Comparison of ENCODE assay signal across 10 cellular contexts in genomic region chr22:41524283-41524682, GRCh38. TPM values are rescaled to one million over a fixed set of nuclear protein-coding genes. Genes with fewer than 3 reads are reported as not detected.
DNase-seq lines count a peak whose midpoint lies in the region; ATAC-seq, FAIRE-seq and TF ChIP-seq lines count a peak whose summit lies in the region.
"Had no signal": no experiment of that assay in that cellular context is flagged by ENCODE, and none has a peak within 500 bp of the region (broad histone marks: within the 10 kb centered on the region; RNA-seq: fewer than 3 reads in every experiment).

No MANE protein-coding gene starts in this region.

- H3K27me3 Mint-ChIP-seq in GM23338 (ENCODE audit: insufficient read depth, low read depth, poor library complexity), result peaks cover 39% of the 10 kb centered on the region

- WGBS in adrenal gland, 4 donors, result 24 to 32% (median 28%) methylated on average over 10 to 12 of the region's 12 CpGs
- WGBS in small intestine, 3 donors, result 52 to 65% (median 61%) methylated on average over 12 of the region's 12 CpGs

- H3K36me3 Mint-ChIP-seq in GM23338 (ENCODE audit: low read depth), result peaks cover 50% of the 10 kb centered on the region

- H3K27me3 ChIP-seq in GM23338 (ENCODE audit: insufficient read depth) (no peaks in the 10 kb centered on the region), adrenal gland (no peaks in the 10 kb centered on the region), small intestine (ENCODE audit: control insufficient read depth in 2 of 2, insufficient read depth in 2 of 2, low read length in 2 of 2) (no peaks in the 10 kb centered on the region)

- H3K36me3 ChIP-seq in GM23338 (ENCODE audit: insufficient read depth) (peaks cover 13% of the 10 kb centered on the region; the same call in 1 of the 2 replicates), adrenal gland (replicated peaks in 1 of 2) (peaks cover 0 to 56% of the 10 kb centered on the region in 2 donors), small intestine (ENCODE audit: control insufficient read depth in 2 of 2, insufficient read depth in 2 of 2, low read length in 2 of 2) (peaks cover 23 to 44% of the 10 kb centered on the region in 2 donors)

- H3K9me3 ChIP-seq in adrenal gland (replicated peaks in 1 of 3) (no peaks in the 10 kb centered on the region), small intestine (ENCODE audit: control insufficient read depth, low read depth) (no peaks in the 10 kb centered on the region)

- H3K4me2 ChIP-seq in GM23338, result no peak overlapping the region

- H3K9me3 Mint-ChIP-seq in GM23338, result no peaks in the 10 kb centered on the region

- H3K4me1 Mint-ChIP-seq in GM23338, result no peaks in the 10 kb centered on the region; the same call in 2 of the 3 replicates

- no peak overlapping the region for H2AFZ ChIP-seq in GM23338

- H3K27ac ChIP-seq in GM23338 (ENCODE audit: low read depth) (0 out of 2 replicates have a peak overlapping the region, but pooled peaks have one; percentile 74), adrenal gland (peak overlapping the region; percentile 34 to 94 (median 90)), small intestine (ENCODE audit: low read depth in 1 of 2, low read length in 1 of 2) (peak overlapping the region; percentile 56 to 87)

- intact Hi-C loops in adrenal gland (cut with DNase I) (no loop called here), left ventricle myocardium superior (cut with micrococcal nuclease) (no loop called here)

- TF ChIP-seq CTCF in GM23338 (conservative IDR thresholded peaks at IDR 0.05; ENCODE audit: low read depth in 2 of 2), result no peak
- TF ChIP-seq CTCF in adrenal gland (IDR thresholded peaks at IDR 0.05), result peak in 1 of 6 experiments; percentile 21

- no peak for TF ChIP-seq POLR2A in adrenal gland (IDR thresholded peaks at IDR 0.05)

- no peak for FAIRE-seq in small intestine (lab: Jason Lieb, UNC)
- FAIRE-seq: keratinocyte had no signal

- no peak overlapping the region for H3K4me3 Mint-ChIP-seq in GM23338

- ATAC-seq in GM23338 (no peak), left ventricle myocardium superior (peak; percentile 54)

- H4K20me1 ChIP-seq in GM23338 (replicated peaks; ENCODE audit: insufficient read depth), result peaks cover 8% of the 10 kb centered on the region

- H3K4me1 ChIP-seq in GM23338 (ENCODE audit: insufficient read depth) (no peaks in the 10 kb centered on the region), adrenal gland (replicated peaks in 1 of 2) (peaks cover 16 to 43% of the 10 kb centered on the region in 2 donors), small intestine (ENCODE audit: control insufficient read depth in 2 of 2, insufficient read depth in 1 of 2, low read depth in 1 of 2, low read length in 1 of 2) (no peaks in the 10 kb centered on the region)

- H3K9me2 ChIP-seq in GM23338 (ENCODE audit: insufficient read depth), result no peaks in the 10 kb centered on the region

- H3K27ac Mint-ChIP-seq in GM23338, result peak overlapping the region; percentile 59; the same call in 1 of the 2 replicates

- H3K4me3 ChIP-seq in GM23338 (no peak overlapping the region), adrenal gland (no peak overlapping the region), small intestine (ENCODE audit: low read depth in 1 of 2, low read length in 2 of 2) (no peak overlapping the region)

- no peaks in the 10 kb centered on the region for H3K79me2 ChIP-seq in GM23338 (replicated peaks; ENCODE audit: insufficient read depth)

- no peak for DNase-seq in GM23338 (ENCODE audit: low spot score)
- peak; percentile 70 to 93 (median 87) for DNase-seq in adrenal gland
- DNase-seq in left ventricle myocardium superior, result peak; percentile 85
- DNase-seq in small intestine, result no peak
- no peak for DNase-seq in SKM-1 (lab: John Stamatoyannopoulos, UW; ENCODE audit: unreplicated experiment)
- no peak for DNase-seq in islet precursor cell
- DNase-seq in A172 (ENCODE audit: low spot score), result no peak
- no peak for DNase-seq in NCI-H82 (lab: John Stamatoyannopoulos, UW)
- DNase-seq: NCI-H774 had no signal

- H3F3A ChIP-seq in GM23338 (replicated peaks; ENCODE audit: low read depth), result peaks cover 30% of the 10 kb centered on the region

TF ChIP-seq in GM23338, 12 proteins besides CTCF, POLR2A, EP300 and RAD21 (continues in another document):
- TF ChIP-seq JUNB (IDR thresholded peaks at IDR 0.05; ENCODE audit: unreplicated experiment) (no peak), REST (IDR thresholded peaks at IDR 0.05; ENCODE audit: unreplicated experiment) (no peak), ZNF114 (CRISPR knock-in tag; IDR thresholded peaks at IDR 0.05) (no peak), EZH2 (IDR thresholded peaks at IDR 0.05; ENCODE audit: low read depth, unreplicated experiment) (no peak), ETS1 (IDR thresholded peaks at IDR 0.05) (no peak), POLR2AphosphoS5 (IDR thresholded peaks at IDR 0.05; ENCODE audit: low read depth) (no peak), EZH2phosphoT487 (IDR thresholded peaks at IDR 0.05; ENCODE audit: unreplicated experiment) (no peak)

RNA-seq across cellular contexts. Expression of gene POLR3H, which starts 20.0 kb away (rescaled TPM):
- 18.6 and 19.0 TPM in 2 replicates for total RNA-seq in GM23338 (2014; rRNA removed; shearing (Covaris generic))
- 26.5 and 28.7 TPM in 2 replicates for polyA plus RNA-seq in GM23338 (2016; fragmentation: Nextera tagmentation; extraction: Ambion mirVana)
- total RNA-seq in adrenal gland, result 10 to 100 TPM; 18.7 to 92.6 (median 41.8) TPM
- 10 to 100 TPM; 45.1 to 61.5 (median 53.6) TPM for polyA plus RNA-seq in adrenal gland
- total RNA-seq in left ventricle myocardium superior, result 17.9 TPM
- polyA plus RNA-seq in small intestine, result 10 to 100 TPM in 1 of 3 donors, 1 to 10 TPM in 2; 2.7 to 18.2 (median 7.8) TPM
- total RNA-seq in A172 (2014; rRNA removed; shearing (Covaris generic)), result 11.8 and 27.8 TPM in 2 replicates

RNA-seq across cellular contexts. Expression of gene CSDC2, which starts 36.5 kb away (rescaled TPM):
- 0.35 and 0.47 TPM in 2 replicates for total RNA-seq in GM23338 (2014; rRNA removed; shearing (Covaris generic))
- polyA plus RNA-seq in GM23338 (2016; fragmentation: Nextera tagmentation; extraction: Ambion mirVana), result 0.45 and 0.50 TPM in 2 replicates
- 100 to 1,000 TPM in 7 of 8 donors, 10 to 100 TPM in 1; 81.5 to 281 (median 183) TPM for total RNA-seq in adrenal gland
- polyA plus RNA-seq in adrenal gland, result 100 to 1,000 TPM in 2 of 3 donors, 1 to 10 TPM in 1; 7.5 to 368 (median 212) TPM
- 223 TPM for total RNA-seq in left ventricle myocardium superior
- 1 to 10 TPM in 2 of 3 donors, under 1 TPM in 1; 0.45 to 2.7 (median 2.1) TPM for polyA plus RNA-seq in small intestine
- 2.8 and 3.5 TPM in 2 replicates for total RNA-seq in A172 (2014; rRNA removed; shearing (Covaris generic))
- polyA plus RNA-seq: keratinocyte had no signal

RNA-seq across cellular contexts. Expression of gene ACO2, which starts 55.4 kb away (rescaled TPM):
- 77.8 and 79.7 TPM in 2 replicates for total RNA-seq in GM23338 (2014; rRNA removed; shearing (Covaris generic))
- polyA plus RNA-seq in GM23338 (2016; fragmentation: Nextera tagmentation; extraction: Ambion mirVana) (33.4 and 36.2 TPM in 2 replicates), adrenal gland (100 to 1,000 TPM in 1 of 3 donors, 10 to 100 TPM in 2; 35.5 to 135 (median 64.8) TPM), small intestine (100 to 1,000 TPM; 126 to 294 (median 216) TPM)
- total RNA-seq in adrenal gland (100 to 1,000 TPM; 129 to 212 (median 151) TPM), left ventricle myocardium superior (887 TPM)
- 34.3 and 41.2 TPM in 2 replicates for total RNA-seq in A172 (2014; rRNA removed; shearing (Covaris generic))

RNA-seq across cellular contexts. Expression of gene PHF5A, which starts 55.8 kb away (rescaled TPM):
- total RNA-seq in GM23338 (2014; rRNA removed; shearing (Covaris generic)), result 108 and 115 TPM in 2 replicates
- polyA plus RNA-seq in GM23338 (2016; fragmentation: Nextera tagmentation; extraction: Ambion mirVana) (49.4 and 52.4 TPM in 2 replicates), adrenal gland (10 to 100 TPM; 29.5 to 50.8 (median 38.4) TPM), small intestine (10 to 100 TPM; 53.0 to 62.7 (median 57.6) TPM)
- total RNA-seq in adrenal gland (10 to 100 TPM; 18.2 to 35.9 (median 27.1) TPM), left ventricle myocardium superior (20.2 TPM)
- total RNA-seq in A172 (2014; rRNA removed; shearing (Covaris generic)), result 63.7 and 71.3 TPM in 2 replicates

Comparison
In these comparisons a context has a peak if more than half of its experiments do, and no peak if none do; other contexts are left out.
1. DNase-seq: peak in adrenal gland (7 of 7) and left ventricle myocardium superior (single experiment); none in GM23338 (single experiment), small intestine (single experiment), SKM-1 (single experiment), islet precursor cell (single experiment), A172 (single experiment) and NCI-H82 (single experiment).
2. RNA of gene CSDC2, which starts 36.5 kb away (total RNA-seq): 223 TPM in left ventricle myocardium superior (single experiment) and 81.5 to 281 TPM in adrenal gland; 2.8 to 3.5 TPM in A172 and 0.35 to 0.47 TPM in GM23338; every median in the first group is over 10 times any median in the second.
3. Peak in every context shown above with its lines, with median percentiles within 50 percentile points of each other: H3K27ac ChIP-seq.